In the genomic region with DNA sequence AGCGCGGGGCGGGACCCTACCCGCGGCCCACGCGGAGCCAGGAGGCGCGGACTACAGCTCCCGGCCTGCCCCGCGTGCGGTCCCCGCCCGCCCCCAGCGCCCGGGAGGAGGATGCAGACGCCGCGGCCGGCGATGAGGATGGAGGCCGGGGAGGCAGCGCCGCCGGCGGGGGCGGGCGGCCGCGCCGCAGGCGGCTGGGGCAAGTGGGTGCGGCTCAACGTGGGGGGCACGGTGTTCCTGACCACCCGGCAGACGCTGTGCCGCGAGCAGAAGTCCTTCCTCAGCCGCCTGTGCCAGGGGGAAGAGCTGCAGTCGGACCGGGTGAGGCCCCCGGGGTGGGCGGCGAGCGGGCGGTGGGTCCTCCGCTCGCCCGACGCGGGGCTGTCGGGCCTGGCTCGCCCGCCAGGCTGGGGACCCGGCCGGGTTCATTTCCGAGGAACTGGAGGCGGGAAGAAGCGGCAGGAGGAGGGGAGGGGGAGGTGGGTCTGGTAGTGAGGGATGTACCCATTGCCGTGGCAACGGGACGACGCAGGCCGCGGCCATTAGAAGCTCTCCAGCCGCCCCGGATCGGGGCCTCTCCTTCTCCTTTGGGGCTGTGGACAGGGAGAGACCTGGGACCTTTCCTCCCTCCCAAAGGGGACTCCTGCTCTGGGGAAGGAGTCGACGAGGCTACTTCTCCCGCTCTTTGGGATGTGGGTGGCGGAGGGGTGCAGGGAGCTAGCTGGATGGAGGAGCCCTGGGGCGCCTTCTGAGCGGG, we compare ENCODE assay signal across 8 cellular contexts. TPM values are rescaled to one million over a fixed set of nuclear protein-coding genes. Genes with fewer than 3 reads are reported as not detected.
DNase-seq lines count a peak whose midpoint lies in the region; ATAC-seq and TF ChIP-seq lines count a peak whose summit lies in the region.

A gene with protein sequence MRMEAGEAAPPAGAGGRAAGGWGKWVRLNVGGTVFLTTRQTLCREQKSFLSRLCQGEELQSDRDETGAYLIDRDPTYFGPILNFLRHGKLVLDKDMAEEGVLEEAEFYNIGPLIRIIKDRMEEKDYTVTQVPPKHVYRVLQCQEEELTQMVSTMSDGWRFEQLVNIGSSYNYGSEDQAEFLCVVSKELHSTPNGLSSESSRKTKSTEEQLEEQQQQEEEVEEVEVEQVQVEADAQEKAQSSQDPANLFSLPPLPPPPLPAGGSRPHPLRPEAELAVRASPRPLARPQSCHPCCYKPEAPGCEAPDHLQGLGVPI (plus strand): TSS at position 114 of the 757 bp plus-strand sequence. CDS start 19 bp downstream, at position 133.

- H3K27ac Mint-ChIP-seq in neural crest cell (ENCODE audit: unreplicated experiment): peak within 1 kb of the TSS; percentile 90
- peak within 1 kb of the TSS; percentile 27 to 78 for H3K27ac Mint-ChIP-seq in stimulated activated naive CD8-positive, alpha-beta T cell treated with anti-CD3 and anti-CD28 coated beads, Interleukin-15, amount 100 ng/mL, for 72 hours

- TF ChIP-seq CTCF in RWPE2 (IDR thresholded peaks at IDR 0.05; ENCODE audit: poor library complexity, severe bottlenecking): peak; percentile 11
- no peak for TF ChIP-seq CTCF in foreskin fibroblast (IDR thresholded peaks at IDR 0.05; ENCODE audit: low read depth, low read length)
- no peak for TF ChIP-seq CTCF in neural crest cell (conservative IDR thresholded peaks at IDR 0.05)

- H3K9me3 Mint-ChIP-seq in neural crest cell: no peaks in the 10 kb centered on the region
- H3K9me3 Mint-ChIP-seq in stimulated activated naive CD8-positive, alpha-beta T cell treated with anti-CD3 and anti-CD28 coated beads, Interleukin-15, amount 100 ng/mL, for 72 hours: no peaks in the 10 kb centered on the region

- DNase-seq in NCI-H1436 (lab: John Stamatoyannopoulos, UW) (peak; percentile 69), NCI-H1436 treated with DMSO at 0.1 percent for 48 hours (lab: John Stamatoyannopoulos, UW) (no peak), RWPE2 (ENCODE audit: low spot score) (no peak), foreskin fibroblast (peak; percentile 76 to 92), neural crest cell (ENCODE audit: low read depth, low spot score) (peak; percentile 51)
- peak; percentile 92 for DNase-seq in activated effector memory CD4-positive, alpha-beta T cell treated with anti-CD3 and anti-CD28 coated beads, Interleukin-2, amount 50 U/mL, for 16 hours
- DNase-seq in stimulated activated naive CD8-positive, alpha-beta T cell treated with anti-CD3 and anti-CD28 coated beads, Interleukin-15, amount 100 ng/mL, for 72 hours: peak; percentile 74 to 80

- H3K36me3 ChIP-seq in RWPE2 (ENCODE audit: low read depth): no peaks in the 10 kb centered on the region

- H3K27me3 Mint-ChIP-seq in neural crest cell (ENCODE audit: low read depth): no peaks in the 10 kb centered on the region
- no peaks in the 10 kb centered on the region for H3K27me3 Mint-ChIP-seq in stimulated activated naive CD8-positive, alpha-beta T cell treated with anti-CD3 and anti-CD28 coated beads, Interleukin-15, amount 100 ng/mL, for 72 hours

- no peaks in the 10 kb centered on the region for H3K27me3 ChIP-seq in RWPE2 (ENCODE audit: insufficient read depth, poor library complexity, severe bottlenecking)

- H3K36me3 Mint-ChIP-seq in neural crest cell (ENCODE audit: low read depth): peaks cover 2% of the 10 kb centered on the region

- no peak within 1 kb of the TSS for H3K27ac ChIP-seq in RWPE2 (ENCODE audit: poor library complexity, severe bottlenecking)

- H3K9me3 ChIP-seq in RWPE2 (ENCODE audit: severe bottlenecking): no peaks in the 10 kb centered on the region

- no peaks in the 10 kb centered on the region for H3K4me1 ChIP-seq in RWPE2 (ENCODE audit: insufficient read depth, poor library complexity, severe bottlenecking)

- H3K4me3 Mint-ChIP-seq in neural crest cell: peak within 1 kb of the TSS; percentile 89
- peak within 1 kb of the TSS; percentile 83 to 87 for H3K4me3 Mint-ChIP-seq in stimulated activated naive CD8-positive, alpha-beta T cell treated with anti-CD3 and anti-CD28 coated beads, Interleukin-15, amount 100 ng/mL, for 72 hours

- H3K4me1 Mint-ChIP-seq in neural crest cell: peaks cover 8% of the 10 kb centered on the region
- peaks cover 21% of the 10 kb centered on the region for H3K4me1 Mint-ChIP-seq in stimulated activated naive CD8-positive, alpha-beta T cell treated with anti-CD3 and anti-CD28 coated beads, Interleukin-15, amount 100 ng/mL, for 72 hours

- H3K4me3 ChIP-seq in RWPE2 (ENCODE audit: severe bottlenecking) (peak within 1 kb of the TSS; percentile 74), foreskin fibroblast (ENCODE audit: low read depth in 1 of 2, low read length in 2 of 2) (peak within 1 kb of the TSS; percentile 65 to 71)

- peak; percentile 83 for ATAC-seq in HG03280 (IDR thresholded peaks at IDR 0.05; ENCODE audit: unreplicated experiment)
- ATAC-seq in RWPE2 (ENCODE audit: low read depth): peak; percentile 97
- ATAC-seq in stimulated activated naive CD8-positive, alpha-beta T cell treated with anti-CD3 and anti-CD28 coated beads, Interleukin-15, amount 100 ng/mL, for 72 hours: peak; percentile 100

RNA-seq across cellular contexts. Expression of the gene that starts here (rescaled TPM):
- total RNA-seq in neural crest cell: 85.7 and 95.8 TPM in 2 replicates

Comparison
In these comparisons a context has a peak if more than half of its experiments do, and no peak if none do; other contexts are left out.
1. DNase-seq: peak in NCI-H1436 (single experiment), activated effector memory CD4-positive, alpha-beta T cell treated with anti-CD3 and anti-CD28 coated beads, Interleukin-2, amount 50 U/mL, for 16 hours (single experiment), foreskin fibroblast (2 of 2), neural crest cell (single experiment) and stimulated activated naive CD8-positive, alpha-beta T cell treated with anti-CD3 and anti-CD28 coated beads, Interleukin-15, amount 100 ng/mL, for 72 hours (2 of 2); none in NCI-H1436 treated with DMSO at 0.1 percent for 48 hours (single experiment) and RWPE2 (single experiment).
2. Peak in every context shown above with its lines, with median percentiles within 50 percentile points of each other: ATAC-seq.